Comparison of ENCODE assay signal across 29 cellular contexts in genomic region chr11:47534707-47535251, GRCh38. TPM values are rescaled to one million over a fixed set of nuclear protein-coding genes. Genes with fewer than 3 reads are reported as not detected.
A peak's percentile ranks its signal among the peaks of the same experiment; 100 is the strongest.
DNase-seq lines count a peak whose midpoint lies in the region; ATAC-seq and TF ChIP-seq lines count a peak whose summit lies in the region.
"Had no signal": no experiment of that assay in that cellular context is flagged by ENCODE, and none has a peak within 500 bp of the region (broad histone marks: within the 10 kb centered on the region; RNA-seq: fewer than 3 reads in every experiment).

No MANE protein-coding gene starts in this region.

- H3K27me3 Mint-ChIP-seq in activated CD4-positive, alpha-beta T cell treated with anti-CD3 and anti-CD28 coated beads for 36 hours, result no peaks in the 10 kb centered on the region
- H3K27me3 Mint-ChIP-seq in CD14-positive monocyte (ENCODE audit: low read depth in 3 of 3), result peaks cover 0 to 1% (median 0%) of the 10 kb centered on the region in 3 donors
- H3K27me3 Mint-ChIP-seq: dendritic cell treated with granulocyte-macrophage colony-stimulating factor and Interleukin-4, amounts not matched to agents 40 ng/mL and 50 ng/mL, for 4 days had no signal

- no peaks in the 10 kb centered on the region for H3K9me3 ChIP-seq in ascending aorta
- H3K9me3 ChIP-seq in osteoblast (ENCODE audit: low read depth, low read length), result no peaks in the 10 kb centered on the region
- H3K9me3 ChIP-seq: A549, vagina had no signal

- no peak overlapping the region for H3K4me3 Mint-ChIP-seq in activated CD4-positive, alpha-beta T cell treated with anti-CD3 and anti-CD28 coated beads for 36 hours
- no peak overlapping the region for H3K4me3 Mint-ChIP-seq in CD14-positive monocyte
- H3K4me3 Mint-ChIP-seq: dendritic cell treated with granulocyte-macrophage colony-stimulating factor and Interleukin-4, amounts not matched to agents 40 ng/mL and 50 ng/mL, for 4 days had no signal

- TF ChIP-seq CTCF in CD14-positive monocyte (IDR thresholded peaks at IDR 0.05) (no peak), ascending aorta (IDR thresholded peaks at IDR 0.05) (no peak), osteoblast (IDR thresholded peaks at IDR 0.05; ENCODE audit: extremely low read depth, low read depth, low read length) (no peak), foreskin fibroblast (IDR thresholded peaks at IDR 0.05; ENCODE audit: low read depth, low read length) (no peak)

- no peak for DNase-seq in activated CD4-positive, alpha-beta T cell treated with anti-CD3 and anti-CD28 coated beads for 36 hours
- no peak for DNase-seq in activated CD4-positive, alpha-beta T cell treated with anti-CD3 and anti-CD28 coated beads, Interleukin-2, amount 50 U/mL, for 48 hours
- DNase-seq in CD14-positive monocyte (ENCODE audit: low spot score), result no peak
- DNase-seq in ascending aorta (ENCODE audit: low spot score in 2 of 2), result no peak
- no peak for DNase-seq in osteoblast (ENCODE audit: insufficient read length, low spot score, missing footprints)
- no peak for DNase-seq in foreskin fibroblast
- no peak for DNase-seq in mesenteric fat pad (ENCODE audit: low spot score)
- no peak for DNase-seq in left colon
- DNase-seq: activated CD8-positive, alpha-beta memory T cell treated with anti-CD3 and anti-CD28 coated beads, Interleukin-2, amount 50 U/mL, for 48 hours; activated gamma-delta T cell; amniotic stem cell; C1 segment of cervical spinal cord; Calu3; H7; Kasumi-1; kidney glomerular epithelial cell; NCI-H1694; NCI-H526; stimulated activated CD4-positive, alpha-beta T cell treated with anti-CD3 and anti-CD28 coated beads, Interleukin-2, amount 100 ng/mL, for 24 hours; WERI-Rb-1 had no signal

- no peaks in the 10 kb centered on the region for H3K36me3 ChIP-seq in ascending aorta
- peaks cover 4% of the 10 kb centered on the region for H3K36me3 ChIP-seq in osteoblast (ENCODE audit: insufficient read depth, low read length)
- H3K36me3 ChIP-seq: vagina had no signal

- intact Hi-C loops in activated CD4-positive, alpha-beta T cell treated with anti-CD3 and anti-CD28 coated beads for 36 hours (cut with DNase I, micrococcal nuclease), result no loop called here
- intact Hi-C loops in CD14-positive monocyte (cut with micrococcal nuclease) (no loop called here), ascending aorta (cut with DNase I) (no loop called here), left colon (cut with DNase I, micrococcal nuclease) (no loop called here)

- CTCF ChIA-PET in activated CD4-positive, alpha-beta T cell treated with anti-CD3 and anti-CD28 coated beads for 36 hours (lab: Charles Lee), result interaction anchor here (0.7 to 1.1 kb wide), 2 partner anchors 9 to 17 kb away, joined by 5 read pairs; no protein-coding TSS in a partner anchor

- peaks cover 60% of the 10 kb centered on the region for H4K20me1 ChIP-seq in osteoblast (ENCODE audit: insufficient read depth, low read length)

- H3K79me2 ChIP-seq in osteoblast (ENCODE audit: insufficient read depth, low read length), result peaks cover 97% of the 10 kb centered on the region

- H3K4me1 ChIP-seq in ascending aorta (peaks cover 12 to 45% of the 10 kb centered on the region in 2 donors), osteoblast (ENCODE audit: insufficient read depth, low read length) (peaks cover 44% of the 10 kb centered on the region)

- no peak for ATAC-seq in activated CD4-positive, alpha-beta T cell treated with anti-CD3 and anti-CD28 coated beads for 36 hours
- no peak for ATAC-seq in left colon
- ATAC-seq: A549 had no signal

- H3K4me3 ChIP-seq in ascending aorta, result no peak overlapping the region
- no peak overlapping the region for H3K4me3 ChIP-seq in osteoblast (ENCODE audit: insufficient read depth, low read length)
- no peak overlapping the region for H3K4me3 ChIP-seq in foreskin fibroblast (ENCODE audit: low read depth in 1 of 2, low read length in 2 of 2)
- H3K4me3 ChIP-seq: A549, lung, smooth muscle cell, vagina had no signal

- H3K27ac ChIP-seq in ascending aorta (peak overlapping the region; percentile 25 to 52), osteoblast (ENCODE audit: low read depth, low read length) (peak overlapping the region; percentile 77)
- H3K27ac ChIP-seq: A549, HL-60, vagina, WERI-Rb-1 had no signal

- peak overlapping the region; percentile 2 for H3K27ac Mint-ChIP-seq in activated CD4-positive, alpha-beta T cell treated with anti-CD3 and anti-CD28 coated beads for 36 hours
- peak overlapping the region in 6 of 7 donors; percentile 66 to 86 (median 80) for H3K27ac Mint-ChIP-seq in CD14-positive monocyte
- H3K27ac Mint-ChIP-seq: dendritic cell treated with granulocyte-macrophage colony-stimulating factor and Interleukin-4, amounts not matched to agents 40 ng/mL and 50 ng/mL, for 4 days had no signal

- no peak overlapping the region for H2AFZ ChIP-seq in osteoblast (ENCODE audit: low read length)

- H3K4me1 Mint-ChIP-seq in activated CD4-positive, alpha-beta T cell treated with anti-CD3 and anti-CD28 coated beads for 36 hours, result peaks cover 60% of the 10 kb centered on the region
- peaks cover 36% of the 10 kb centered on the region for H3K4me1 Mint-ChIP-seq in CD14-positive monocyte

- H3K27me3 ChIP-seq in ascending aorta, result no peaks in the 10 kb centered on the region
- H3K27me3 ChIP-seq in osteoblast (ENCODE audit: insufficient read depth, low read length), result no peaks in the 10 kb centered on the region
- H3K27me3 ChIP-seq: vagina had no signal

- peaks cover 25% of the 10 kb centered on the region for H3K36me3 Mint-ChIP-seq in activated CD4-positive, alpha-beta T cell treated with anti-CD3 and anti-CD28 coated beads for 36 hours (ENCODE audit: low read depth)
- H3K36me3 Mint-ChIP-seq in CD14-positive monocyte, result peaks cover 6 to 27% of the 10 kb centered on the region in 2 donors

- no peaks in the 10 kb centered on the region for H3K9me3 Mint-ChIP-seq in activated CD4-positive, alpha-beta T cell treated with anti-CD3 and anti-CD28 coated beads for 36 hours (ENCODE audit: low read depth)
- no peaks in the 10 kb centered on the region for H3K9me3 Mint-ChIP-seq in CD14-positive monocyte
- H3K9me3 Mint-ChIP-seq: dendritic cell treated with granulocyte-macrophage colony-stimulating factor and Interleukin-4, amounts not matched to agents 40 ng/mL and 50 ng/mL, for 4 days had no signal

- POLR2A ChIA-PET in activated CD4-positive, alpha-beta T cell treated with anti-CD3 and anti-CD28 coated beads for 36 hours (lab: Charles Lee), result interaction anchor here (0.6 kb wide), 1 partner anchor 229 kb away, joined by 3 read pairs; no protein-coding TSS in a partner anchor

- no peak overlapping the region for H3K4me2 ChIP-seq in osteoblast (ENCODE audit: insufficient read depth, low read length)
- H3K4me2 ChIP-seq: A549, smooth muscle cell had no signal

RNA-seq across cellular contexts. Expression of gene CELF1, which starts 18.2 kb away (rescaled TPM):
- total RNA-seq in activated CD4-positive, alpha-beta T cell treated with anti-CD3 and anti-CD28 coated beads for 36 hours, result 100 to 1,000 TPM; 132 to 143 TPM
- polyA plus RNA-seq in CD14-positive monocyte, result 10 to 100 TPM; 27.2 to 39.9 TPM
- total RNA-seq in ascending aorta (68.9 TPM), osteoblast (136 and 148 TPM in 2 replicates), mesenteric fat pad (127 TPM), left colon (10 to 100 TPM; 70.6 to 93.1 TPM)

RNA-seq across cellular contexts. Expression of gene PTPMT1, which starts 30.6 kb away (rescaled TPM):
- 10 to 100 TPM; 35.6 to 41.5 TPM for total RNA-seq in activated CD4-positive, alpha-beta T cell treated with anti-CD3 and anti-CD28 coated beads for 36 hours
- 10 to 100 TPM; 83.3 to 87.8 TPM for polyA plus RNA-seq in CD14-positive monocyte
- total RNA-seq in ascending aorta (215 TPM), osteoblast (67.5 and 80.7 TPM in 2 replicates), mesenteric fat pad (50.7 TPM), left colon (10 to 100 TPM; 28.9 to 29.5 TPM)

RNA-seq across cellular contexts. Expression of gene KBTBD4, which starts 44.0 kb away (rescaled TPM):
- 10 to 100 TPM; 11.9 to 18.4 TPM for total RNA-seq in activated CD4-positive, alpha-beta T cell treated with anti-CD3 and anti-CD28 coated beads for 36 hours
- polyA plus RNA-seq in CD14-positive monocyte, result 10 to 100 TPM; 13.8 to 16.9 TPM
- 14.8 TPM for total RNA-seq in ascending aorta
- total RNA-seq in osteoblast, result 26.8 and 28.3 TPM in 2 replicates
- total RNA-seq in mesenteric fat pad, result 12.6 TPM
- total RNA-seq in left colon, result 10 to 100 TPM; 11.7 to 14.9 TPM

RNA-seq across cellular contexts. Expression of gene NDUFS3, which starts 44.1 kb away (rescaled TPM):
- 100 to 1,000 TPM in 1 of 2 experiments, 10 to 100 TPM in 1; 96.9 to 108 TPM for total RNA-seq in activated CD4-positive, alpha-beta T cell treated with anti-CD3 and anti-CD28 coated beads for 36 hours
- polyA plus RNA-seq in CD14-positive monocyte, result 100 to 1,000 TPM; 104 to 107 TPM
- total RNA-seq in ascending aorta, result 19.9 TPM
- total RNA-seq in osteoblast, result 55.0 and 56.9 TPM in 2 replicates
- 72.8 TPM for total RNA-seq in mesenteric fat pad
- total RNA-seq in left colon, result 100 to 1,000 TPM; 180 to 246 TPM

RNA-seq across cellular contexts. Expression of gene FAM180B, which starts 51.7 kb away (rescaled TPM):
- total RNA-seq in activated CD4-positive, alpha-beta T cell treated with anti-CD3 and anti-CD28 coated beads for 36 hours, result under 1 TPM in 1 of 2 experiments, not detected in 1; 0.11 TPM
- not detected for polyA plus RNA-seq in CD14-positive monocyte
- total RNA-seq in ascending aorta, result not detected
- not detected in 2 replicates for total RNA-seq in osteoblast
- 0.55 TPM for total RNA-seq in mesenteric fat pad
- total RNA-seq in left colon, result under 1 TPM in 1 of 2 donors, not detected in 1; 0.42 TPM
- total RNA-seq: Calu3, cardiac septum, Daoy, H7, renal cortical epithelial cell, smooth muscle cell, vagina had no signal
- polyA plus RNA-seq: A549, smooth muscle cell had no signal
